9 cellular contexts compared by ENCODE assay signal in the genomic region with DNA sequence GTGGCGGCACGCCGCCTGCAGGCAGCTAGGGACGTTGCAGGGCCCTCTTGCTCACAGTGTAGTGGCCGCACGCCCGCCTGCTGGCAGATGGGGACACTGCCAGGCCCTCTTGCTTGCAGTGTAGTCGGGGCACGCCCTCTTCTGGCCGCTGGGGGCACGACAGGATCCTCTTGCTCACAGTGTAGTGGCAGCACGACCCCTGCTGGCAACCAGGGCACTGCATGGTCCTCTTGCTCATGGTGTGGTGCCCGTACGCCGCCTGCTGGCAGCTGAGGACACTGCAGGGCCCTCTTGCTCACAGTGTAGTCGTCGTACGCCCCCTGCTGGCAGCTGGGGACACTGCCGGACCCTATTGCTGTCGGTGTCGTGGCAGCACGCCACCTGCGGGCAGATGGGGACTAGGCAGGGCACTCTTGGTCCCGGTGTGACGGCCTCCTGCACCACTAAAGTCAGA. TPM values are rescaled to one million over a fixed set of nuclear protein-coding genes. Genes with fewer than 3 reads are reported as not detected.
DNase-seq lines count a peak whose midpoint lies in the region; ATAC-seq and TF ChIP-seq lines count a peak whose summit lies in the region.
"Not testable (repeated sequence)": the region's sequence is repeated elsewhere in the genome, so short reads cannot be mapped to it uniquely, and the experiment has no call there.
"Had no signal": no experiment of that assay in that cellular context is flagged by ENCODE, and none has a peak within 500 bp of the region (broad histone marks: within the 10 kb centered on the region; RNA-seq: fewer than 3 reads in every experiment).

No MANE protein-coding gene starts in this region.

- H3K36me3 Mint-ChIP-seq in activated CD8-positive, alpha-beta memory T cell treated with anti-CD3 and anti-CD28 coated beads, Interleukin-2, amount 10 ng/mL, durations not matched to agents 7 days and 5 days; effector memory CD8-positive, alpha-beta T cell (ENCODE audit: insufficient read depth): not testable (repeated sequence)

- H4K5ac ChIP-seq in IMR-90 (ENCODE audit: low read depth, low read length), result not testable (repeated sequence)

- POLR2A ChIA-PET in IMR-90 (lab: Charles Lee; ENCODE audit: unreplicated experiment), result not testable (repeated sequence)

- H3K9me1 ChIP-seq in IMR-90 (ENCODE audit: insufficient read depth, low read length), result not testable (repeated sequence)

- dilution Hi-C loops in IMR-90 (cut with HindIII; ENCODE audit: low sequenced_read_pairs, unreplicated experiment), result not testable (repeated sequence)

- not testable (repeated sequence) for BruUV-seq in IMR-90 (replicated peaks; lab: Mats Ljungman, UMichigan)

- not testable (repeated sequence) for H3K18ac ChIP-seq in IMR-90 (ENCODE audit: low read depth, low read length)

- TF ChIP-seq RAD21 in IMR-90 (IDR thresholded peaks at IDR 0.05; ENCODE audit: low read length), result not testable (repeated sequence)

- not testable (repeated sequence) for TF ChIP-seq CTCF in IMR-90 (conservative IDR thresholded peaks at IDR 0.05; ENCODE audit: low read depth, low read length); mucosa of descending colon (IDR thresholded peaks at IDR 0.05)

- intact Hi-C loops in IMR-90 (cut with micrococcal nuclease); mucosa of descending colon (cut with DNase I, micrococcal nuclease): not testable (repeated sequence)

- not testable (repeated sequence) for H3K4me2 ChIP-seq in IMR-90 (ENCODE audit: low read depth, low read length)

- H2AK9ac ChIP-seq in IMR-90 (replicated peaks; ENCODE audit: low read depth, low read length, poor library complexity), result not testable (repeated sequence)

- ATAC-seq in GM18498 (IDR thresholded peaks at IDR 0.05; ENCODE audit: unreplicated experiment) (peak; percentile 78), GM21381 (IDR thresholded peaks at IDR 0.05; ENCODE audit: unreplicated experiment) (peak; percentile 80), HG02938 (IDR thresholded peaks at IDR 0.05; ENCODE audit: unreplicated experiment) (peak; percentile 65), IMR-90 (ENCODE audit: low read depth) (peak; percentile 46), mucosa of descending colon (peak; percentile 87)
- peak; percentile 85 for ATAC-seq in activated CD8-positive, alpha-beta memory T cell treated with anti-CD3 and anti-CD28 coated beads, Interleukin-2, amount 10 ng/mL, durations not matched to agents 7 days and 5 days
- peak; percentile 59 for ATAC-seq in effector memory CD8-positive, alpha-beta T cell (replicated peaks)

- DNase-seq in IMR-90; effector memory CD8-positive, alpha-beta T cell: not testable (repeated sequence)
- DNase-seq in activated CD8-positive, alpha-beta memory T cell treated with anti-CD3 and anti-CD28 coated beads, Interleukin-2, amount 10 ng/mL, durations not matched to agents 7 days and 5 days, result peak; percentile 73
- DNase-seq in mucosa of descending colon, result peak in 2 of 3 donors; percentile 5 to 61
- peak; percentile 27 to 29 for DNase-seq in stimulated activated CD8-positive, alpha-beta memory T cell treated with anti-CD3 and anti-CD28 coated beads, Interleukin-7, amount 100 ng/mL, for 48 hours (ENCODE audit: extremely low read depth in 1 of 2, low read depth in 1 of 2)

- WGBS in IMR-90 (ENCODE audit: extremely low coverage in 2 of 2, insufficient read length in 1 of 2), 2 experiments, result no CpG with 5 or more reads among the region's 25 CpGs

- H3K36me3 ChIP-seq in IMR-90 (ENCODE audit: control insufficient read depth, insufficient read depth, low read length); mucosa of descending colon (ENCODE audit: low read depth): not testable (repeated sequence)

- not testable (repeated sequence) for H3K4me3 ChIP-seq in IMR-90 (ENCODE audit: insufficient read depth, low read depth, low read length); mucosa of descending colon

- H3K56ac ChIP-seq in IMR-90 (ENCODE audit: extremely low read depth, insufficient read depth, low read length), result not testable (repeated sequence)

- not testable (repeated sequence) for H3K23ac ChIP-seq in IMR-90 (ENCODE audit: low read depth, low read length)

- H2AK5ac ChIP-seq in IMR-90 (ENCODE audit: low read depth, low read length), result not testable (repeated sequence)

- H3K4me1 Mint-ChIP-seq in activated CD8-positive, alpha-beta memory T cell treated with anti-CD3 and anti-CD28 coated beads, Interleukin-2, amount 10 ng/mL, durations not matched to agents 7 days and 5 days; effector memory CD8-positive, alpha-beta T cell (ENCODE audit: low read depth in 2 of 2): not testable (repeated sequence)

- not testable (repeated sequence) for H3K27ac Mint-ChIP-seq in activated CD8-positive, alpha-beta memory T cell treated with anti-CD3 and anti-CD28 coated beads, Interleukin-2, amount 10 ng/mL, durations not matched to agents 7 days and 5 days; effector memory CD8-positive, alpha-beta T cell

- CTCF ChIA-PET in IMR-90 (lab: Yijun Ruan, JAX); activated CD8-positive, alpha-beta memory T cell treated with anti-CD3 and anti-CD28 coated beads, Interleukin-2, amount 10 ng/mL, durations not matched to agents 7 days and 5 days (lab: Charles Lee): not testable (repeated sequence)

- H3K4me3 Mint-ChIP-seq in activated CD8-positive, alpha-beta memory T cell treated with anti-CD3 and anti-CD28 coated beads, Interleukin-2, amount 10 ng/mL, durations not matched to agents 7 days and 5 days; effector memory CD8-positive, alpha-beta T cell: not testable (repeated sequence)

- not testable (repeated sequence) for H2BK15ac ChIP-seq in IMR-90 (ENCODE audit: low read depth, low read length)

- H3K9ac ChIP-seq in IMR-90 (ENCODE audit: low read depth, low read length), result not testable (repeated sequence)

- not testable (repeated sequence) for H3K27me3 Mint-ChIP-seq in activated CD8-positive, alpha-beta memory T cell treated with anti-CD3 and anti-CD28 coated beads, Interleukin-2, amount 10 ng/mL, durations not matched to agents 7 days and 5 days; effector memory CD8-positive, alpha-beta T cell

- not testable (repeated sequence) for H4K20me1 ChIP-seq in IMR-90 (ENCODE audit: insufficient read depth, low read length)

- not testable (repeated sequence) for H3K79me1 ChIP-seq in IMR-90 (ENCODE audit: low read depth in 1 of 2, low read length in 2 of 2)

- H3K14ac ChIP-seq in IMR-90 (replicated peaks; ENCODE audit: low read depth, low read length), result not testable (repeated sequence)

- H2BK5ac ChIP-seq in IMR-90 (ENCODE audit: low read depth, low read length, poor library complexity, severe bottlenecking), result not testable (repeated sequence)

- not testable (repeated sequence) for H3K27ac ChIP-seq in IMR-90 (ENCODE audit: insufficient read depth, low read length)

- not testable (repeated sequence) for H2BK120ac ChIP-seq in IMR-90 (ENCODE audit: low read depth, low read length)

- not testable (repeated sequence) for H3K4ac ChIP-seq in IMR-90 (ENCODE audit: low read depth, low read length)

- in situ Hi-C loops in IMR-90 (cut with MboI; ENCODE audit: low sequenced_read_pairs), result not testable (repeated sequence)

- not testable (repeated sequence) for H2BK20ac ChIP-seq in IMR-90 (ENCODE audit: low read depth, low read length)

- H3K9me3 ChIP-seq in IMR-90 (ENCODE audit: control insufficient read depth, insufficient read depth, low read length); mucosa of descending colon: not testable (repeated sequence)

- not testable (repeated sequence) for H3K27me3 ChIP-seq in IMR-90 (ENCODE audit: control insufficient read depth, insufficient read depth, low read length)

- not testable (repeated sequence) for H4K91ac ChIP-seq in IMR-90 (ENCODE audit: insufficient read depth, low read depth, low read length)

- TF ChIP-seq POLR2A in IMR-90 (IDR thresholded peaks at IDR 0.05; ENCODE audit: low read depth, low read length), result not testable (repeated sequence)

- not testable (repeated sequence) for H2AFZ ChIP-seq in IMR-90 (replicated peaks; ENCODE audit: low read length, poor library complexity)

- not testable (repeated sequence) for H3K4me1 ChIP-seq in IMR-90 (ENCODE audit: control insufficient read depth, insufficient read depth, low read length); mucosa of descending colon (ENCODE audit: low read depth)

- H3K9me3 Mint-ChIP-seq in activated CD8-positive, alpha-beta memory T cell treated with anti-CD3 and anti-CD28 coated beads, Interleukin-2, amount 10 ng/mL, durations not matched to agents 7 days and 5 days (ENCODE audit: low read depth); effector memory CD8-positive, alpha-beta T cell: not testable (repeated sequence)

- H4K8ac ChIP-seq in IMR-90 (ENCODE audit: low read depth in 2 of 2, low read length in 2 of 2), result not testable (repeated sequence)

RNA-seq across cellular contexts. Expression of a gene that starts 3.0 kb away (rescaled TPM):
- not detected in 2 replicates for total RNA-seq in IMR-90 (2012; rRNA removed)
- not detected in 2 replicates for polyA plus RNA-seq in IMR-90 (2012; rRNA removed)
- not detected in 2 replicates for polyA plus RNA-seq in IMR-90 (2012; cell fraction: cytosol; rRNA removed)
- polyA plus RNA-seq in IMR-90 (2012; cell fraction: nucleus; rRNA removed; ENCODE audit: low replicate concordance), result not detected in 2 replicates
- not detected for total RNA-seq in activated CD8-positive, alpha-beta memory T cell treated with anti-CD3 and anti-CD28 coated beads, Interleukin-2, amount 10 ng/mL, durations not matched to agents 7 days and 5 days
- total RNA-seq in mucosa of descending colon, result not detected
- total RNA-seq: NCI-H460 had no signal

RNA-seq across cellular contexts. Expression of a gene that starts 47.1 kb away (rescaled TPM):
- total RNA-seq in IMR-90 (2012; rRNA removed), result not detected in 2 replicates
- not detected in 2 replicates for polyA plus RNA-seq in IMR-90 (2012; rRNA removed)
- polyA plus RNA-seq in IMR-90 (2012; cell fraction: cytosol; rRNA removed), result not detected in 2 replicates
- polyA plus RNA-seq in IMR-90 (2012; cell fraction: nucleus; rRNA removed; ENCODE audit: low replicate concordance), result 0.01 TPM in 1 of 2 replicates, not detected in the other
- under 1 TPM in 1 of 2 experiments, not detected in 1; 0.05 TPM for total RNA-seq in activated CD8-positive, alpha-beta memory T cell treated with anti-CD3 and anti-CD28 coated beads, Interleukin-2, amount 10 ng/mL, durations not matched to agents 7 days and 5 days
- total RNA-seq in mucosa of descending colon, result 1 to 10 TPM; 3.2 to 6.7 (median 4.0) TPM
